In the genomic region with DNA sequence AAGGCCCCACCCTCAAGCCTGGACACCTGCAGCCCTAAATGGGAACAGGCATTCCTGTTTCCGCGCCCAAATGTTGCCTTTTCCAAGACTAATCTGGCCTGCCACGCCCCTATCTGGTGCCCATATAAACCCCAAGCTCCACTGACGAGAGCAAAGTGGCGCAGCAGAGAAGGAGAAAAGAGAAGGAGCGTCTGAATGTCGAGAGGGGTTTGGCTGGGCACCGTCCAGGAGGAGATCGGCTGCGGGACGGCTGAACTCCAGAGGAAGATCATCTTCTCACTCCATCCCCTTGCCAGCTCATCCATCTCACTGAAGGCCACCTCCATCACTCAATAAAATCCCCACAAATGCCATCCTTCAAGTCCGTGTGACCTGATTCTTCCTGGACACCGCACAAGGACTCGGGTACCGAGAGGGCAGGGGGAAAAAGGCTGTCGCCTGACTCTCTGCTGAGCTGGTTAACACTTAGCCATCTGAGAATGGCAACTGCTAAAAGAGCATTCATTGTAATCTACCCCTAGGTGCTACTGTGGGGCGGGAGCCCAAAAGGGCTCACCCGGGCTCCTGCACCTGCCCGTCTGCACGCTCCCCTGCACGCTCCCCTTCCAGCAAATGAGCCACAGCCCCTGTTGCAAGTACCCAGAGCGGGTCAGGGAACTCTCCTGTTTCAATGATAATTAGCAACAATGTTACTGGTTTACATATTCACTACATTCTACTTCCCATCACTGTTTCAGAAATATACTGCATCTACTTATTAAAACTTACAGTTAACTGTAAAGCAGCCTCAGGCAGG, we compare ENCODE assay signal across 19 cellular contexts.
"Had no signal": no experiment of that assay in that cellular context is flagged by ENCODE, and none has a peak within 500 bp of the region (broad histone marks: within the 10 kb centered on the region; RNA-seq: fewer than 3 reads in every experiment).

No MANE protein-coding gene starts in this region.

- H3K9me3 ChIP-seq: mucosa of descending colon had no signal

- DNase-seq: activated CD4-positive, alpha-beta T cell treated with anti-CD3 and anti-CD28 coated beads, Interleukin-2, amount 50 U/mL, for 4 hours; activated CD8-positive, alpha-beta memory T cell treated with anti-CD3 and anti-CD28 coated beads for 24 hours; activated CD8-positive, alpha-beta memory T cell treated with anti-CD3 and anti-CD28 coated beads, Interleukin-2, amount 50 U/mL, for 4 hours; activated naive CD4-positive, alpha-beta T cell treated with anti-CD3 and anti-CD28 coated beads for 36 hours; activated naive CD8-positive, alpha-beta T cell treated with anti-CD3 and anti-CD28 coated beads, Interleukin-2, amount 10 ng/mL, durations not matched to agents 7 days and 5 days; activated T-cell treated with anti-CD3 and anti-CD28 coated beads, Interleukin-2, amount 50 U/mL, for 24 hours; dermis blood vessel endothelial cell; effector memory CD4-positive, alpha-beta T cell; foreskin melanocyte; mesendoderm; mucosa of descending colon; stimulated activated CD4-positive, alpha-beta T cell treated with anti-CD3 and anti-CD28 coated beads, Interleukin-4, amount 100 ng/mL, for 1 hour; stimulated activated naive CD4-positive, alpha-beta T cell treated with Interleukin-2 at 50 U/mL for 16 hours; T-helper 1 cell; T-helper 9 cell had no signal

- H3K36me3 ChIP-seq: cardiac muscle cell had no signal

- H3K27ac ChIP-seq: cardiac muscle cell had no signal

- H3K27me3 ChIP-seq: cardiac muscle cell had no signal

- H3K27me3 Mint-ChIP-seq: activated naive CD8-positive, alpha-beta T cell treated with anti-CD3 and anti-CD28 coated beads, Interleukin-2, amount 10 ng/mL, durations not matched to agents 7 days and 5 days; activated T-cell treated with anti-CD3 and anti-CD28 coated beads, Interleukin-2, amount 50 U/mL, for 24 hours; progenitor cell of endocrine pancreas had no signal

- H3K9me3 Mint-ChIP-seq: activated naive CD8-positive, alpha-beta T cell treated with anti-CD3 and anti-CD28 coated beads, Interleukin-2, amount 10 ng/mL, durations not matched to agents 7 days and 5 days had no signal

- ATAC-seq: esophagus mucosa, mucosa of descending colon had no signal

- H3K27ac Mint-ChIP-seq: activated naive CD4-positive, alpha-beta T cell treated with anti-CD3 and anti-CD28 coated beads for 36 hours; activated naive CD8-positive, alpha-beta T cell treated with anti-CD3 and anti-CD28 coated beads, Interleukin-2, amount 10 ng/mL, durations not matched to agents 7 days and 5 days; activated T-cell treated with anti-CD3 and anti-CD28 coated beads, Interleukin-2, amount 50 U/mL, for 24 hours; progenitor cell of endocrine pancreas had no signal

- H3K4me3 Mint-ChIP-seq: activated naive CD4-positive, alpha-beta T cell treated with anti-CD3 and anti-CD28 coated beads for 36 hours; activated naive CD8-positive, alpha-beta T cell treated with anti-CD3 and anti-CD28 coated beads, Interleukin-2, amount 10 ng/mL, durations not matched to agents 7 days and 5 days; activated T-cell treated with anti-CD3 and anti-CD28 coated beads, Interleukin-2, amount 50 U/mL, for 24 hours; neural crest cell had no signal

- H3K4me3 ChIP-seq: cardiac muscle cell, mucosa of descending colon had no signal
